Comparison of ENCODE assay signal across 9 cellular contexts in the genomic region with DNA sequence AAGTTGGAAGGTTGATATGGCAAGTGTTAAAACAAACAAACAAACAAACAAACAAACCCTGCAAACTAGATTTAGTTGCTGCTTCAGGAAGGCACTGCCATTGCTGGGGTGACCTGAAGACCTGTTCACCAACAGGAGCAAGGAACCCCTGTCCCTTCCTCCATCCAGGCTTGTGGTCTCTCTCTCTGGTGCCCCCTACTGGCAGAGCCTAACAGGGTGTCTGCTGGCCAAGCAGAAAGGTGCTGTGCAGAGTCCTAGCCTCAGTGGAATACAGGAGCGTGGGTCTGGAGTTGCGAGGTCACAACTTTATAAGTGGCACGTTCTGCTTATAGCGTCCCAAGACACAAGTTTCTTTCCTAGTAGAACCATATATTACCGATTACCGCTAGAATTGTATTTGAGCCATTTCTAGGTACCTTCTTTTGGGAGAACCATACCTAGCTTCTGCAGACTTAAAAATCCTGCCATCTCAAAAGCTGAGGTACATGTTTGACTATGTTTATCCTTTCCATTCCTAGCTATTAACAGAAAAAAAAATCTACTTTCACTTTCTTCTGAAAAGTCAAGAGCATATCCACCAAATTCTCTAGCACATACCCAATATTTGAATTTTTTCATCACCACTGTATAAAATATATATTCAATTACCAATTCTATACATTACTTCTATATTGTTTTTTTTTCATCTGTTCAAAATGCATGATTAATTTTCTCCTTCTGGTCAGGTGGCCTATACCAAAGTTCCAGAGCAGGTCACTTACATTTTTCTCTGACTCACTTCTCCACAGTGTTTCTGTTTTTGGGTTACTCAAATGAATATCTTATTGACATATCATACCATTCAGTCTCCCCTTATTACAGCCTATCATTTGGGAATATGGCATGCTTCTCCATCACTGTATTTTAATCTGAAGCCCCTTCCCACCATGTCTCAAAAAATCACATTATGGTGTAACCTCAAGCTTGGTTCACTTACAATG. TPM values are rescaled to one million over a fixed set of nuclear protein-coding genes. Genes with fewer than 3 reads are reported as not detected.
A peak's percentile ranks its signal among the peaks of the same experiment; 100 is the strongest.
DNase-seq lines count a peak whose midpoint lies in the region; ATAC-seq and TF ChIP-seq lines count a peak whose summit lies in the region.
"Had no signal": no experiment of that assay in that cellular context is flagged by ENCODE, and none has a peak within 500 bp of the region (broad histone marks: within the 10 kb centered on the region; RNA-seq: fewer than 3 reads in every experiment).

No MANE protein-coding gene starts in this region.

- no peaks in the 10 kb centered on the region for H3K4me1 ChIP-seq in CD4-positive, CD25-positive, alpha-beta regulatory T cell (ENCODE audit: control insufficient read depth, insufficient read depth, low read length, poor library complexity, severe bottlenecking)
- no peaks in the 10 kb centered on the region for H3K4me1 ChIP-seq in NT2/D1 (ENCODE audit: insufficient read depth, insufficient read length)
- H3K4me1 ChIP-seq in foreskin keratinocyte: peaks cover 5% of the 10 kb centered on the region

- no peaks in the 10 kb centered on the region for H3K9me3 ChIP-seq in CD4-positive, CD25-positive, alpha-beta regulatory T cell (ENCODE audit: control insufficient read depth in 2 of 2, low read length in 2 of 2)
- H3K9me3 ChIP-seq in NT2/D1 (ENCODE audit: insufficient read depth, low read length): no peaks in the 10 kb centered on the region

- H3K27me3 Mint-ChIP-seq in CD4-positive, CD25-positive, alpha-beta regulatory T cell: peaks cover 4% of the 10 kb centered on the region
- no peaks in the 10 kb centered on the region for H3K27me3 Mint-ChIP-seq in activated T-cell treated with anti-CD3 and anti-CD28 coated beads, Interleukin-2, amount 50 U/mL, for 4 hours (ENCODE audit: low read depth)
- no peaks in the 10 kb centered on the region for H3K27me3 Mint-ChIP-seq in progenitor cell of endocrine pancreas

- H3K4me3 Mint-ChIP-seq in CD4-positive, CD25-positive, alpha-beta regulatory T cell: no peak overlapping the region
- H3K4me3 Mint-ChIP-seq in activated T-cell treated with anti-CD3 and anti-CD28 coated beads, Interleukin-2, amount 50 U/mL, for 4 hours: no peak overlapping the region
- no peak overlapping the region for H3K4me3 Mint-ChIP-seq in progenitor cell of endocrine pancreas (ENCODE audit: low read depth)
- H3K4me3 Mint-ChIP-seq: IgD-negative memory B cell had no signal

- H3K36me3 Mint-ChIP-seq in CD4-positive, CD25-positive, alpha-beta regulatory T cell: no peaks in the 10 kb centered on the region
- no peaks in the 10 kb centered on the region for H3K36me3 Mint-ChIP-seq in activated T-cell treated with anti-CD3 and anti-CD28 coated beads, Interleukin-2, amount 50 U/mL, for 4 hours (ENCODE audit: insufficient read depth)
- H3K36me3 Mint-ChIP-seq in progenitor cell of endocrine pancreas (ENCODE audit: insufficient read depth): no peaks in the 10 kb centered on the region
- H3K36me3 Mint-ChIP-seq: IgD-negative memory B cell had no signal

- H3K36me3 ChIP-seq in CD4-positive, CD25-positive, alpha-beta regulatory T cell (ENCODE audit: control insufficient read depth, insufficient read depth, low read length): no peaks in the 10 kb centered on the region
- H3K36me3 ChIP-seq in NT2/D1 (ENCODE audit: insufficient read depth, insufficient read length, low read length): no peaks in the 10 kb centered on the region

- H3K4me1 Mint-ChIP-seq in CD4-positive, CD25-positive, alpha-beta regulatory T cell: no peaks in the 10 kb centered on the region
- no peaks in the 10 kb centered on the region for H3K4me1 Mint-ChIP-seq in activated T-cell treated with anti-CD3 and anti-CD28 coated beads, Interleukin-2, amount 50 U/mL, for 4 hours (ENCODE audit: low read depth)
- peaks cover under 1% of the 10 kb centered on the region for H3K4me1 Mint-ChIP-seq in progenitor cell of endocrine pancreas (ENCODE audit: low read depth)

- peak; percentile 32 to 74 (median 50) for DNase-seq in CD4-positive, CD25-positive, alpha-beta regulatory T cell
- DNase-seq in NT2/D1 (ENCODE audit: low read depth, low spot score) (peak; percentile 74), foreskin keratinocyte (no peak), progenitor cell of endocrine pancreas (ENCODE audit: low spot score, unreplicated experiment) (no peak), NCI-H2227 treated with DMSO at 0.1 percent for 48 hours (lab: John Stamatoyannopoulos, UW) (no peak), NCI-H1436 (lab: John Stamatoyannopoulos, UW) (no peak)
- peak; percentile 66 for DNase-seq in activated T-cell treated with anti-CD3 and anti-CD28 coated beads, Interleukin-2, amount 50 U/mL, for 4 hours

- TF ChIP-seq CTCF in foreskin keratinocyte (conservative IDR thresholded peaks at IDR 0.05): peak; percentile 66
- peak; percentile 47 for TF ChIP-seq CTCF in progenitor cell of endocrine pancreas (IDR thresholded peaks at IDR 0.05; ENCODE audit: unreplicated experiment)

- H3K27ac Mint-ChIP-seq in CD4-positive, CD25-positive, alpha-beta regulatory T cell: no peak overlapping the region
- H3K27ac Mint-ChIP-seq in progenitor cell of endocrine pancreas: no peak overlapping the region
- H3K27ac Mint-ChIP-seq: IgD-negative memory B cell had no signal

- H3K27ac ChIP-seq in CD4-positive, CD25-positive, alpha-beta regulatory T cell (ENCODE audit: insufficient read depth, low read length, poor library complexity, severe bottlenecking): no peak overlapping the region
- no peak overlapping the region for H3K27ac ChIP-seq in foreskin keratinocyte

- H3K9ac ChIP-seq in NT2/D1 (ENCODE audit: insufficient read length, low read depth): no peak overlapping the region

- H3K4me3 ChIP-seq in CD4-positive, CD25-positive, alpha-beta regulatory T cell (ENCODE audit: low read depth, low read length): no peak overlapping the region
- no peak overlapping the region for H3K4me3 ChIP-seq in NT2/D1 (ENCODE audit: insufficient read length, low read depth)

- ATAC-seq in CD4-positive, CD25-positive, alpha-beta regulatory T cell (ENCODE audit: low read depth in 2 of 2): peak; percentile 62 to 70
- peak; percentile 86 for ATAC-seq in GM21526 (IDR thresholded peaks at IDR 0.05; ENCODE audit: low FRiP score, unreplicated experiment)
- peak; percentile 73 to 88 for ATAC-seq in activated T-cell treated with anti-CD3 and anti-CD28 coated beads, Interleukin-2, amount 50 U/mL, for 4 hours
- ATAC-seq in foreskin keratinocyte: peak; percentile 44

- H3K9me3 Mint-ChIP-seq in CD4-positive, CD25-positive, alpha-beta regulatory T cell: no peaks in the 10 kb centered on the region
- no peaks in the 10 kb centered on the region for H3K9me3 Mint-ChIP-seq in activated T-cell treated with anti-CD3 and anti-CD28 coated beads, Interleukin-2, amount 50 U/mL, for 4 hours
- H3K9me3 Mint-ChIP-seq in progenitor cell of endocrine pancreas (ENCODE audit: low read depth): peaks cover 2% of the 10 kb centered on the region

- H3K27me3 ChIP-seq in CD4-positive, CD25-positive, alpha-beta regulatory T cell (ENCODE audit: control insufficient read depth, insufficient read depth, low read length): no peaks in the 10 kb centered on the region
- H3K27me3 ChIP-seq in NT2/D1 (ENCODE audit: insufficient read depth, insufficient read length): no peaks in the 10 kb centered on the region
- H3K27me3 ChIP-seq in foreskin keratinocyte: no peaks in the 10 kb centered on the region

RNA-seq across cellular contexts. Expression of a gene that starts 29.1 kb away (rescaled TPM):
- 3.9 TPM for total RNA-seq in CD4-positive, CD25-positive, alpha-beta regulatory T cell
- under 1 TPM in 2 of 4 donors, not detected in 2; 0.10 to 0.17 TPM for polyA plus RNA-seq in CD4-positive, CD25-positive, alpha-beta regulatory T cell
- total RNA-seq in activated T-cell treated with anti-CD3 and anti-CD28 coated beads, Interleukin-2, amount 50 U/mL, for 4 hours: 1 to 10 TPM; 1.4 to 2.7 (median 1.6) TPM
- total RNA-seq in foreskin keratinocyte: 176 and 183 TPM in 2 replicates
- 64.0 and 74.8 TPM in 2 replicates for polyA plus RNA-seq in foreskin keratinocyte
- 95.4 and 106 TPM in 2 replicates for total RNA-seq in progenitor cell of endocrine pancreas

Comparison
In these comparisons a context has a peak if more than half of its experiments do, and no peak if none do; other contexts are left out.
1. DNase-seq: peak in CD4-positive, CD25-positive, alpha-beta regulatory T cell (3 of 3), NT2/D1 (single experiment) and activated T-cell treated with anti-CD3 and anti-CD28 coated beads, Interleukin-2, amount 50 U/mL, for 4 hours (single experiment); none in foreskin keratinocyte (0 of 2), progenitor cell of endocrine pancreas (single experiment), NCI-H2227 treated with DMSO at 0.1 percent for 48 hours (single experiment) and NCI-H1436 (single experiment).
2. RNA of a gene that starts 29.1 kb away (total RNA-seq): 176 to 183 TPM in foreskin keratinocyte and 95.4 to 106 TPM in progenitor cell of endocrine pancreas; 3.9 TPM in CD4-positive, CD25-positive, alpha-beta regulatory T cell (single experiment) and 1.4 to 2.7 TPM in activated T-cell treated with anti-CD3 and anti-CD28 coated beads, Interleukin-2, amount 50 U/mL, for 4 hours; every median in the first group is over 10 times any median in the second.
3. Peak in every context shown above with its lines, with median percentiles within 50 percentile points of each other: ATAC-seq.